In the genomic region with DNA sequence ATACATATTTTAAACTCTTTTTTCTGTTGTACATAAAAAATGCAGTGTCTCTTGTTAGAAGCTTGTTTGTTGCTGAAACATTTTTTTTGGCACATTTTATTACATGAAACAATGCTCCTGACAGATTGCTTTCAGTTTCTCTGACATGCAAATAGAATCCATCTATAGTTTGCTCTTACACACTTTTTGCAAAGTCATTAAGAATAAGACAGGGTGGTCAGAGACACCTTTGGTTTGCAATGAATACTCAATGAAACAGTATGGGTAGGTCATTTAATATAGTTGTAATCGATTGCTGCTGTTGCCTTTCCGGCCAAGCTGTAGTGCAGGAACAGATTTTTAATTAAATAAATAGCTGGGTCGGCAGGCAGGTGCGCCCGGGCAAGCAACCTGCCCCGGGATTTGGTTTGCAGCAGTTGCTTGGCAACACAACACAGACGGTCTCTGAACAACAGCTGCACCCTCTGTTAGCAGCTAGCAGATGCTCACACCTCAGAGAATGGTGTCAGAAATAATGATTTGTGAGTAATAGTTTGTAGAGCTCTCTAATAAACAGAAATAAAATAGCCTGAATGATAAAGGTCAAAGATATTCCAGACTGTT, we compare ENCODE assay signal across 8 cellular contexts.
DNase-seq lines count a peak whose midpoint lies in the region; ATAC-seq, FAIRE-seq and TF ChIP-seq lines count a peak whose summit lies in the region.

No MANE protein-coding gene starts in this region.

- POLR2A ChIA-PET in HepG2 (lab: Yijun Ruan, JAX): no interaction called here
- POLR2A ChIA-PET in CD8-positive, alpha-beta memory T cell (lab: Charles Lee): no interaction called here

- no peak overlapping the region for H3K9ac ChIP-seq in HepG2 (ENCODE audit: insufficient read depth, low read depth, low read length)

- no peaks in the 10 kb centered on the region for H3K27me3 ChIP-seq in SJCRH30
- H3K27me3 ChIP-seq in HepG2 (ENCODE audit: control insufficient read depth in 1 of 2, insufficient read depth in 2 of 2, low read length in 2 of 2): no peaks in the 10 kb centered on the region
- H3K27me3 ChIP-seq in CD8-positive, alpha-beta memory T cell (ENCODE audit: insufficient read depth, low read length, poor library complexity, severe bottlenecking): no peaks in the 10 kb centered on the region

- in situ Hi-C loops in HepG2 (cut with HindIII; ENCODE audit: extremely low pct_ligation_motif_present, low pct_unique_long_range_greater_than_20kb): loop anchor here (25.0 kb wide), 1 partner anchor 1072 kb away; no protein-coding TSS in a partner anchor

- H3K27ac ChIP-seq in SJCRH30: no peak overlapping the region
- no peak overlapping the region for H3K27ac ChIP-seq in HepG2 (ENCODE audit: extremely low read length, insufficient read depth, low read length)
- H3K27ac ChIP-seq in CD8-positive, alpha-beta memory T cell (ENCODE audit: low read depth, low read length): no peak overlapping the region

- H3K4me2 ChIP-seq in HepG2 (ENCODE audit: low read depth, low read length): no peak overlapping the region

- TF ChIP-seq CTCF in HepG2 (CRISPR knock-in tag; IDR thresholded peaks at IDR 0.05): no peak

- peaks cover 0 to 3% of the 10 kb centered on the region in 2 donors for H3K9me3 Mint-ChIP-seq in stimulated activated naive B cell treated with anti-CD40 and anti-IgM and Interleukin-4, amounts not matched to agents 10 μg/mL and 1 μg/mL and 100 μg/mL, for 72 hours
- peaks cover 0 to 14% (median 7%) of the 10 kb centered on the region in 5 donors for H3K9me3 Mint-ChIP-seq in CD8-positive, alpha-beta memory T cell

- TF ChIP-seq EP300 in HepG2 (IDR thresholded peaks at IDR 0.05; ENCODE audit: low read depth in 2 of 2, low read length in 2 of 2) (no peak), HepG2 (CRISPR knock-in tag; IDR thresholded peaks at IDR 0.05; ENCODE audit: borderline replicate concordance) (no peak)

- H2AFZ ChIP-seq in HepG2 (ENCODE audit: low read length): no peak overlapping the region

- no TSS peak for BruUV-seq in HepG2 (replicated peaks; lab: Mats Ljungman, UMichigan)

- H3K4me3 ChIP-seq in SJCRH30 (no peak overlapping the region), HepG2 (replicated peaks in 1 of 3; ENCODE audit: insufficient read depth in 1 of 3, low read depth in 2 of 3, low read length in 3 of 3) (no peak overlapping the region)
- no peak overlapping the region for H3K4me3 ChIP-seq in CD8-positive, alpha-beta memory T cell (ENCODE audit: low read length)

- no peaks in the 10 kb centered on the region for H4K20me1 ChIP-seq in HepG2 (ENCODE audit: insufficient read depth, low read length)

- no peaks in the 10 kb centered on the region for H3K4me1 Mint-ChIP-seq in stimulated activated naive B cell treated with anti-CD40 and anti-IgM and Interleukin-4, amounts not matched to agents 10 μg/mL and 1 μg/mL and 100 μg/mL, for 72 hours
- peaks cover 0 to 4% (median 3%) of the 10 kb centered on the region in 3 donors for H3K4me1 Mint-ChIP-seq in CD8-positive, alpha-beta memory T cell

- H3K4me1 ChIP-seq in SJCRH30 (0 out of 2 replicates have a peak, but pooled peaks cover 4% of the 10 kb centered on the region), HepG2 (ENCODE audit: insufficient read depth, low read length) (no peaks in the 10 kb centered on the region)
- no peaks in the 10 kb centered on the region for H3K4me1 ChIP-seq in CD8-positive, alpha-beta memory T cell (ENCODE audit: insufficient read depth, low read length)

- H3K9me3 ChIP-seq in SJCRH30 (replicated peaks): no peaks in the 10 kb centered on the region
- H3K9me3 ChIP-seq in HepG2 (ENCODE audit: low read length): no peaks in the 10 kb centered on the region; the same call in 1 of the 2 replicates
- H3K9me3 ChIP-seq in CD8-positive, alpha-beta memory T cell (ENCODE audit: low read length): no peaks in the 10 kb centered on the region

- intact Hi-C loops in HepG2 (cut with micrococcal nuclease; ENCODE audit: unreplicated experiment): no loop called here

- WGBS in HepG2 (ENCODE audit: low lambda C conversion rate): 3% methylated on average over 7 of the region's 7 CpGs

- CTCF ChIA-PET in HepG2 (lab: Yijun Ruan, JAX; ENCODE audit: low intra/inter-chr PET ratio, low total read pairs): no interaction called here
- CTCF ChIA-PET in CD8-positive, alpha-beta memory T cell (lab: Charles Lee): no interaction called here

- H3K36me3 ChIP-seq in SJCRH30: no peaks in the 10 kb centered on the region
- H3K36me3 ChIP-seq in HepG2 (replicated peaks in 1 of 2; ENCODE audit: control insufficient read depth in 1 of 2, insufficient read depth in 2 of 2, low read length in 2 of 2): no peaks in the 10 kb centered on the region
- H3K36me3 ChIP-seq in CD8-positive, alpha-beta memory T cell (ENCODE audit: insufficient read depth, low read length): no peaks in the 10 kb centered on the region

- no peak for TF ChIP-seq POLR2A in HepG2 (IDR thresholded peaks at IDR 0.05; ENCODE audit: insufficient read depth in 1 of 2, low read depth in 2 of 2, low read length in 2 of 2)

- ATAC-seq in GM18870 (IDR thresholded peaks at IDR 0.05; ENCODE audit: unreplicated experiment) (peak; percentile 55), HepG2 (no peak)
- no peak for ATAC-seq in stimulated activated naive B cell treated with anti-CD40 and anti-IgM and Interleukin-4, amounts not matched to agents 10 μg/mL and 1 μg/mL and 100 μg/mL, for 72 hours (replicated peaks)

- H3K27ac Mint-ChIP-seq in stimulated activated naive B cell treated with anti-CD40 and anti-IgM and Interleukin-4, amounts not matched to agents 10 μg/mL and 1 μg/mL and 100 μg/mL, for 72 hours: no peak overlapping the region
- H3K27ac Mint-ChIP-seq in CD8-positive, alpha-beta memory T cell: no peak overlapping the region

- no peaks in the 10 kb centered on the region for H3K79me2 ChIP-seq in HepG2 (ENCODE audit: insufficient read depth, low read length)

- no peaks in the 10 kb centered on the region for H3K36me3 Mint-ChIP-seq in stimulated activated naive B cell treated with anti-CD40 and anti-IgM and Interleukin-4, amounts not matched to agents 10 μg/mL and 1 μg/mL and 100 μg/mL, for 72 hours
- no peaks in the 10 kb centered on the region for H3K36me3 Mint-ChIP-seq in CD8-positive, alpha-beta memory T cell

- FAIRE-seq in HepG2 (lab: Jason Lieb, UNC): no peak

- peak; percentile 98 for DNase-seq in NCI-H1092 (lab: John Stamatoyannopoulos, UW)
- DNase-seq in SJCRH30: peak; percentile 69 to 75
- DNase-seq in myocyte (ENCODE audit: low read depth): peak; percentile 94
- no peak for DNase-seq in stimulated activated naive B cell treated with anti-CD40 and anti-IgM and Interleukin-4, amounts not matched to agents 10 μg/mL and 1 μg/mL and 100 μg/mL, for 72 hours
- no peak for DNase-seq in 8988T
- no peak for DNase-seq in HepG2 (ENCODE audit: low spot score)
- DNase-seq in CD8-positive, alpha-beta memory T cell: no peak

- H3K27me3 Mint-ChIP-seq in stimulated activated naive B cell treated with anti-CD40 and anti-IgM and Interleukin-4, amounts not matched to agents 10 μg/mL and 1 μg/mL and 100 μg/mL, for 72 hours: no peaks in the 10 kb centered on the region
- peaks cover 0 to 4% of the 10 kb centered on the region in 2 donors for H3K27me3 Mint-ChIP-seq in CD8-positive, alpha-beta memory T cell

- TF ChIP-seq RAD21 in HepG2 (CRISPR knock-in tag; IDR thresholded peaks at IDR 0.05): no peak

- H3K4me3 Mint-ChIP-seq in stimulated activated naive B cell treated with anti-CD40 and anti-IgM and Interleukin-4, amounts not matched to agents 10 μg/mL and 1 μg/mL and 100 μg/mL, for 72 hours: no peak overlapping the region
- peak overlapping the region in 2 of 7 donors; percentile 33 to 56 for H3K4me3 Mint-ChIP-seq in CD8-positive, alpha-beta memory T cell

TF ChIP-seq in HepG2, 621 proteins besides CTCF, POLR2A, EP300 and RAD21:
- TF ChIP-seq IRX3 (CRISPR knock-in tag; IDR thresholded peaks at IDR 0.05; ENCODE audit: borderline replicate concordance, low read depth) (no peak), ZNF660 (CRISPR knock-in tag; IDR thresholded peaks at IDR 0.05; ENCODE audit: borderline replicate concordance, low read depth) (no peak), NRL (CRISPR knock-in tag; IDR thresholded peaks at IDR 0.05; ENCODE audit: borderline replicate concordance) (no peak), RARA (CRISPR knock-in tag; IDR thresholded peaks at IDR 0.05) (no peak), NFIC (IDR thresholded peaks at IDR 0.05; ENCODE audit: low read length) (no peak), JARID2 (CRISPR knock-in tag; IDR thresholded peaks at IDR 0.05; ENCODE audit: insufficient replicate concordance) (no peak)

Comparison
In these comparisons a context has a peak if more than half of its experiments do, and no peak if none do; other contexts are left out.
1. DNase-seq: peak in NCI-H1092 (single experiment), SJCRH30 (2 of 2) and myocyte (single experiment); none in stimulated activated naive B cell treated with anti-CD40 and anti-IgM and Interleukin-4, amounts not matched to agents 10 μg/mL and 1 μg/mL and 100 μg/mL, for 72 hours (single experiment), 8988T (single experiment), HepG2 (single experiment) and CD8-positive, alpha-beta memory T cell (0 of 5).